ENCODE assay signal across 9 cellular contexts in genomic region chr1:31422505-31423319, GRCh38. TPM values are rescaled to one million over a fixed set of nuclear protein-coding genes. Genes with fewer than 3 reads are reported as not detected.
DNase-seq lines count a peak whose midpoint lies in the region; ATAC-seq and TF ChIP-seq lines count a peak whose summit lies in the region.
"Had no signal": no experiment of that assay in that cellular context is flagged by ENCODE, and none has a peak within 500 bp of the region (broad histone marks: within the 10 kb centered on the region; RNA-seq: fewer than 3 reads in every experiment).

No MANE protein-coding gene starts in this region.

- H3K4me2 ChIP-seq in DOHH2 (ENCODE audit: low read length) (peak overlapping the region; percentile 93), neuronal stem cell (ENCODE audit: insufficient read depth, low read length, poor library complexity, severe bottlenecking) (no peak overlapping the region)

- peaks cover 5% of the 10 kb centered on the region for H3F3A ChIP-seq in DOHH2 (ENCODE audit: control insufficient read depth, insufficient read depth)

- no peak overlapping the region for H3K27ac Mint-ChIP-seq in activated T-cell treated with anti-CD3 and anti-CD28 coated beads, Interleukin-2, amount 50 U/mL, for 72 hours

- WGBS in neuronal stem cell (ENCODE audit: extremely low coverage in 2 of 2, insufficient read length in 2 of 2, insufficient replicate concordance in 1 of 2), 2 donors, result no CpG with 5 or more reads among the region's 15 CpGs

- peaks cover 8% of the 10 kb centered on the region for H3K4me1 Mint-ChIP-seq in activated T-cell treated with anti-CD3 and anti-CD28 coated beads, Interleukin-2, amount 50 U/mL, for 72 hours (ENCODE audit: low read depth)

- H3K79me1 ChIP-seq in neuronal stem cell (ENCODE audit: low read depth, low read length), result peaks cover 4% of the 10 kb centered on the region

- no peak overlapping the region for H3K14ac ChIP-seq in neuronal stem cell (ENCODE audit: low read length)

- no peak overlapping the region for H4K91ac ChIP-seq in neuronal stem cell (ENCODE audit: low read depth, low read length, poor library complexity)

- no peak overlapping the region for H4K8ac ChIP-seq in neuronal stem cell (ENCODE audit: low read depth, low read length)

- no peak overlapping the region for H2BK5ac ChIP-seq in neuronal stem cell (ENCODE audit: low read length)

- no peaks in the 10 kb centered on the region for H4K20me1 ChIP-seq in DOHH2 (ENCODE audit: control insufficient read depth, insufficient read depth, low read depth, low read length)

- DNase-seq in HT-29 (ENCODE audit: low spot score) (peak; percentile 97), Peyer's patch (peak; percentile 62 to 91 (median 77)), fibroblast of pulmonary artery (ENCODE audit: low read depth) (peak; percentile 82), neuronal stem cell (ENCODE audit: low spot score) (peak; percentile 79), stromal cell of bone marrow (ENCODE audit: low read depth) (peak; percentile 50)
- DNase-seq in activated T-cell treated with anti-CD3 and anti-CD28 coated beads, Interleukin-2, amount 50 U/mL, for 72 hours, result peak; percentile 78 to 80

- H3K4me1 ChIP-seq in DOHH2 (ENCODE audit: control insufficient read depth, low read length) (peaks cover 66% of the 10 kb centered on the region), Peyer's patch (peaks cover 0 to 7% (median 5%) of the 10 kb centered on the region in 4 donors), neuronal stem cell (ENCODE audit: control insufficient read depth in 2 of 2, insufficient read depth in 1 of 2, low read depth in 1 of 2, low read length in 2 of 2) (peaks cover 3 to 5% of the 10 kb centered on the region in 2 donors)

- H3K9ac ChIP-seq in neuronal stem cell (ENCODE audit: low read depth, low read length, poor library complexity), result no peak overlapping the region

- H2BK12ac ChIP-seq in neuronal stem cell (ENCODE audit: low read length), result no peak overlapping the region

- no peaks in the 10 kb centered on the region for H3K36me3 Mint-ChIP-seq in activated T-cell treated with anti-CD3 and anti-CD28 coated beads, Interleukin-2, amount 50 U/mL, for 72 hours (ENCODE audit: insufficient read depth in 2 of 2)

- H2BK120ac ChIP-seq in neuronal stem cell (ENCODE audit: low read depth, low read length), result no peak overlapping the region

- H3K9me2 ChIP-seq in DOHH2 (replicated peaks; ENCODE audit: control insufficient read depth, low read length), result no peaks in the 10 kb centered on the region

- H3K4me3 ChIP-seq in DOHH2 (ENCODE audit: low read length), result peak overlapping the region; percentile 97
- no peak overlapping the region for H3K4me3 ChIP-seq in Peyer's patch
- no peak overlapping the region for H3K4me3 ChIP-seq in fibroblast of pulmonary artery (replicated peaks; ENCODE audit: low read depth, low read length)
- no peak overlapping the region for H3K4me3 ChIP-seq in neuronal stem cell (ENCODE audit: low read length in 2 of 2)

- no peak overlapping the region for H2AFZ ChIP-seq in neuronal stem cell (ENCODE audit: low read length)

- H2AK5ac ChIP-seq in neuronal stem cell (ENCODE audit: low read depth, low read length), result no peak overlapping the region

- no peak overlapping the region for H3K23ac ChIP-seq in neuronal stem cell (ENCODE audit: low read depth, low read length, poor library complexity)

- peaks cover 43% of the 10 kb centered on the region for H3K79me2 ChIP-seq in DOHH2 (ENCODE audit: control insufficient read depth, low read length)

- peaks cover 22% of the 10 kb centered on the region for H3K27me3 Mint-ChIP-seq in activated T-cell treated with anti-CD3 and anti-CD28 coated beads, Interleukin-2, amount 50 U/mL, for 72 hours (ENCODE audit: low read depth)

- H3K18ac ChIP-seq in neuronal stem cell (ENCODE audit: low read length), result no peak overlapping the region

- no peaks in the 10 kb centered on the region for H3K9me3 ChIP-seq in DOHH2 (ENCODE audit: control insufficient read depth, insufficient read depth, low read length)
- H3K9me3 ChIP-seq in Peyer's patch, result no peaks in the 10 kb centered on the region
- H3K9me3 ChIP-seq in neuronal stem cell (replicated peaks in 1 of 2; ENCODE audit: control insufficient read depth in 2 of 2, insufficient read depth in 1 of 2, low read depth in 1 of 2, low read length in 2 of 2), result no peaks in the 10 kb centered on the region

- no peaks in the 10 kb centered on the region for H3K9me3 Mint-ChIP-seq in activated T-cell treated with anti-CD3 and anti-CD28 coated beads, Interleukin-2, amount 50 U/mL, for 72 hours

- H2BK15ac ChIP-seq in neuronal stem cell (ENCODE audit: low read length), result no peak overlapping the region

- no peaks in the 10 kb centered on the region for H3K27me3 ChIP-seq in DOHH2 (ENCODE audit: control insufficient read depth, low read length)
- H3K27me3 ChIP-seq in Peyer's patch, result no peaks in the 10 kb centered on the region
- H3K27me3 ChIP-seq in neuronal stem cell (ENCODE audit: control insufficient read depth in 3 of 3, insufficient read depth in 3 of 3, low read depth in 1 of 3, low read length in 3 of 3), result no peaks in the 10 kb centered on the region

- no peak overlapping the region for H3K4ac ChIP-seq in neuronal stem cell (ENCODE audit: low read length)

- TF ChIP-seq POLR2A in Peyer's patch (IDR thresholded peaks at IDR 0.05), result no peak

- ATAC-seq in activated T-cell treated with anti-CD3 and anti-CD28 coated beads, Interleukin-2, amount 50 U/mL, for 72 hours (replicated peaks in 1 of 2), result peak; percentile 98 to 99
- ATAC-seq in GM21576 (IDR thresholded peaks at IDR 0.05; ENCODE audit: unreplicated experiment), result no peak

- H3K36me3 ChIP-seq in DOHH2 (ENCODE audit: control insufficient read depth, low read length) (peaks cover 39% of the 10 kb centered on the region), Peyer's patch (peaks cover 0 to 25% (median 0%) of the 10 kb centered on the region in 3 donors), neuronal stem cell (replicated peaks in 1 of 2; ENCODE audit: control insufficient read depth in 2 of 2, insufficient read depth in 2 of 2, low read length in 2 of 2) (peaks cover 13 to 19% of the 10 kb centered on the region in 2 donors)

- no peak overlapping the region for H3K4me3 Mint-ChIP-seq in activated T-cell treated with anti-CD3 and anti-CD28 coated beads, Interleukin-2, amount 50 U/mL, for 72 hours

- TF ChIP-seq CTCF in DOHH2 (IDR thresholded peaks at IDR 0.05; ENCODE audit: low read depth, low read length, poor library complexity, severe bottlenecking) (peak; percentile 97), Peyer's patch (IDR thresholded peaks at IDR 0.05) (peak; percentile 78 to 96 (median 92)), fibroblast of pulmonary artery (IDR thresholded peaks at IDR 0.05; ENCODE audit: low read length, missing control alignments) (no peak)

- peak overlapping the region; percentile 95 for H3K27ac ChIP-seq in DOHH2 (ENCODE audit: low read depth, low read length)
- peak overlapping the region in 2 of 4 donors; percentile 52 to 66 for H3K27ac ChIP-seq in Peyer's patch
- H3K27ac ChIP-seq in neuronal stem cell (replicated peaks; ENCODE audit: low read length), result no peak overlapping the region

RNA-seq across cellular contexts. Expression of gene SERINC2, which starts 9.7 kb away (rescaled TPM):
- 75.9 and 80.4 TPM in 2 replicates for total RNA-seq in HT-29 (2014; rRNA removed; shearing (Covaris generic))
- total RNA-seq in Peyer's patch, result 100 to 1,000 TPM in 3 of 4 donors, 10 to 100 TPM in 1; 36.3 to 229 (median 210) TPM
- under 1 TPM; 0.23 to 0.31 TPM for total RNA-seq in activated T-cell treated with anti-CD3 and anti-CD28 coated beads, Interleukin-2, amount 50 U/mL, for 72 hours
- 36.2 TPM for polyA plus RNA-seq in neuronal stem cell (2013, experiment 1 of 2)
- 35.5 TPM for polyA plus RNA-seq in neuronal stem cell (2013, experiment 2 of 2)

RNA-seq across cellular contexts. Expression of gene FABP3, which starts 49.8 kb away (rescaled TPM):
- not detected in 2 replicates for total RNA-seq in HT-29 (2014; rRNA removed; shearing (Covaris generic))
- 10 to 100 TPM in 1 of 4 donors, 1 to 10 TPM in 1, not detected in 2; 2.7 to 15.7 TPM for total RNA-seq in Peyer's patch
- total RNA-seq in activated T-cell treated with anti-CD3 and anti-CD28 coated beads, Interleukin-2, amount 50 U/mL, for 72 hours, result not detected
- polyA plus RNA-seq in neuronal stem cell (2013, experiment 1 of 2), result 2.4 TPM
- polyA plus RNA-seq in neuronal stem cell (2013, experiment 2 of 2), result 2.5 TPM
- total RNA-seq: mononuclear cell had no signal

Comparison
In these comparisons a context has a peak if more than half of its experiments do, and no peak if none do; other contexts are left out.
1. RNA of gene SERINC2, which starts 9.7 kb away (total RNA-seq): 36.3 to 229 TPM in Peyer's patch and 75.9 to 80.4 TPM in HT-29; 0.23 to 0.31 TPM in activated T-cell treated with anti-CD3 and anti-CD28 coated beads, Interleukin-2, amount 50 U/mL, for 72 hours; every median in the first group is over 10 times any median in the second.
2. Peak in every context shown above with its lines, with median percentiles within 50 percentile points of each other: DNase-seq.